ENCODE assay signal across 23 cellular contexts in the genomic region with DNA sequence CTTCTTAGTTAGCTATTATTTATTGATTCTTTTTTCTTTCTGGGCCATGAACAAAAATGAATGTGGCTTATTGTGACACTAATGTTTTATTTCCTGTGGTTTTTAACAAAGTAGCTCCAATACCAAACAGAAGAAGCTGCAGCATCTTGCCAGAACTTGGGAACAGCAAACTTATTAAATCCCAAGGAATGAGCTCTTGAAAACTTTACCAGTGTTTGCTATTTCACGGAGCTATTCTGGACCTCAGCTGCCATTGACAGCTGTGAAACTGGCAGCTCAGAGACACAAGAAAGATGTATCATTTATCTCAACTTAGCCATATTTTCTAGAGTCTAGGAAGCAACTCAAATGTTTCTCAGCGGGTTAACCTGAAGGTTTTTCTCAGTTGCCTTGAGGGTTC.
A peak's percentile ranks its signal among the peaks of the same experiment; 100 is the strongest.
DNase-seq lines count a peak whose midpoint lies in the region; ATAC-seq, FAIRE-seq and TF ChIP-seq lines count a peak whose summit lies in the region.
"Had no signal": no experiment of that assay in that cellular context is flagged by ENCODE, and none has a peak within 500 bp of the region (broad histone marks: within the 10 kb centered on the region; RNA-seq: fewer than 3 reads in every experiment).

No MANE protein-coding gene starts in this region.

- BruUV-seq in HCT116 (replicated peaks; lab: Mats Ljungman, UMichigan) (no TSS peak), Panc1 (replicated peaks; lab: Mats Ljungman, UMichigan) (no TSS peak)

- H3K27ac ChIP-seq in HCT116 (ENCODE audit: low read depth, low read length) (peak overlapping the region; percentile 23; the same call in 1 of the 2 replicates), Panc1 (ENCODE audit: low read length) (peak overlapping the region; percentile 54; the same call in 1 of the 2 replicates), smooth muscle cell (ENCODE audit: low read depth) (no peak overlapping the region)
- H3K27ac ChIP-seq: C4-2B had no signal

- intact Hi-C loops in HCT116 (cut with micrococcal nuclease) (no loop called here), Panc1 (cut with micrococcal nuclease; ENCODE audit: unreplicated experiment) (no loop called here)

- H3K79me2 ChIP-seq in HCT116 (ENCODE audit: insufficient read depth, low read length) (no peaks in the 10 kb centered on the region), smooth muscle cell (ENCODE audit: low read depth) (no peaks in the 10 kb centered on the region)

- ATAC-seq in HCT116, result no peak
- ATAC-seq in Panc1, result no peak
- no peak for ATAC-seq in HG02852 (IDR thresholded peaks at IDR 0.05; ENCODE audit: unreplicated experiment)
- ATAC-seq: CD8-positive, alpha-beta T cell; GM23338; HepG2; K562 had no signal

- H3K9ac ChIP-seq in HCT116 (ENCODE audit: low read length), result no peak overlapping the region
- H3K9ac ChIP-seq in smooth muscle cell (ENCODE audit: low read depth), result no peak overlapping the region

- H4K20me1 ChIP-seq in HCT116 (ENCODE audit: insufficient read depth), result no peaks in the 10 kb centered on the region
- no peaks in the 10 kb centered on the region for H4K20me1 ChIP-seq in smooth muscle cell (ENCODE audit: low read depth)

- H3K27me3 ChIP-seq in HCT116 (ENCODE audit: insufficient read depth, low read length), result no peaks in the 10 kb centered on the region
- H3K27me3 ChIP-seq in Panc1 (ENCODE audit: control insufficient read depth, insufficient read depth, low read length), result no peaks in the 10 kb centered on the region
- H3K27me3 ChIP-seq in smooth muscle cell (ENCODE audit: low read depth), result no peaks in the 10 kb centered on the region

- H3K9me2 ChIP-seq in HCT116 (ENCODE audit: insufficient read depth), result no peaks in the 10 kb centered on the region

- H3K4me1 ChIP-seq in HCT116 (ENCODE audit: control insufficient read depth in 1 of 2, insufficient read depth in 2 of 2, low read length in 2 of 2) (peaks cover 39 to 64% of the 10 kb centered on the region in 2 experiments), Panc1 (ENCODE audit: control insufficient read depth, insufficient read depth, low read length) (no peaks in the 10 kb centered on the region), smooth muscle cell (ENCODE audit: low read depth) (no peaks in the 10 kb centered on the region)
- H3K4me1 ChIP-seq: Caco-2, HAP-1 had no signal

- CTCF ChIA-PET in HCT116 (lab: Charles Lee), result interaction anchor here (1.0 to 1.9 kb wide), 2 partner anchors 9 to 13 kb away, joined by 3 to 7 read pairs; no protein-coding TSS in a partner anchor
- CTCF ChIA-PET in Panc1 (lab: Charles Lee), result no interaction called here

- no peak for TF ChIP-seq RAD21 in HCT116 (IDR thresholded peaks at IDR 0.05; ENCODE audit: low read depth)

- H3K4me3 ChIP-seq in HCT116 (replicated peaks in 1 of 2; ENCODE audit: low read depth in 1 of 2, low read length in 2 of 2), result no peak overlapping the region
- H3K4me3 ChIP-seq in Panc1 (ENCODE audit: low read depth in 2 of 2, low read length in 2 of 2), result no peak overlapping the region
- no peak overlapping the region for H3K4me3 ChIP-seq in smooth muscle cell
- H3K4me3 ChIP-seq: GM23338, HAP-1, K562 had no signal

- H2AFZ ChIP-seq in HCT116 (ENCODE audit: low read depth, low read length, poor library complexity, severe bottlenecking), result peak overlapping the region; percentile 51
- peak overlapping the region; percentile 16 for H2AFZ ChIP-seq in smooth muscle cell (ENCODE audit: low read depth)
- H2AFZ ChIP-seq: GM23338 had no signal

- in situ Hi-C loops in Panc1 (cut with HindIII; ENCODE audit: low pct_unique_long_range_greater_than_20kb, low sequenced_read_pairs), result loop anchor here (25.0 kb wide), 1 partner anchor 316 kb away; no protein-coding TSS in a partner anchor

- TF ChIP-seq CTCF in HCT116 (IDR thresholded peaks at IDR 0.05 in 2 of 3, conservative IDR thresholded peaks at IDR 0.05 in 1 of 3; ENCODE audit: borderline replicate concordance in 1 of 3, insufficient read depth in 1 of 3, low read depth in 2 of 3, low read length in 2 of 3) (no peak), Panc1 (IDR thresholded peaks at IDR 0.05) (no peak), smooth muscle cell (IDR thresholded peaks at IDR 0.05; ENCODE audit: borderline replicate concordance, insufficient read depth, poor library complexity, severe bottlenecking) (no peak)

- no peaks in the 10 kb centered on the region for H3F3A ChIP-seq in smooth muscle cell (ENCODE audit: low read depth)

- POLR2A ChIA-PET in HCT116 (lab: Charles Lee), result interaction anchor here (0.7 to 1.3 kb wide), 3 partner anchors 9 to 129 kb away, joined by 3 to 4 read pairs (median 4); no protein-coding TSS in a partner anchor
- POLR2A ChIA-PET in Panc1 (lab: Charles Lee), result no interaction called here

- RAD21 ChIA-PET in HCT116 (lab: Charles Lee; ENCODE audit: low non-redundant PET in 1 of 2, low total read pairs in 2 of 2, uncharacterized antibody in 2 of 2, unreplicated experiment in 2 of 2), result interaction anchor here in 1 of 2 experiments (1.1 kb wide), 1 partner anchor 28 kb away, joined by 3 read pairs; no protein-coding TSS in a partner anchor

- WGBS in smooth muscle cell (ENCODE audit: low lambda C conversion rate), result 65% methylated on average over 2 of the region's 2 CpGs

- TF ChIP-seq POLR2A in HCT116 (IDR thresholded peaks at IDR 0.05; ENCODE audit: borderline replicate concordance, extremely low read depth, insufficient read depth, insufficient read length), result no peak
- TF ChIP-seq POLR2A in GM12892 (IDR thresholded peaks at IDR 0.05; ENCODE audit: low read depth, low read length), result no peak

- no peaks in the 10 kb centered on the region for H3K9me3 ChIP-seq in HCT116 (ENCODE audit: control insufficient read depth in 1 of 2, insufficient read depth in 1 of 2, low read depth in 1 of 2, low read length in 2 of 2)
- no peaks in the 10 kb centered on the region for H3K9me3 ChIP-seq in Panc1 (ENCODE audit: control insufficient read depth, insufficient read depth, low read depth, low read length)
- no peaks in the 10 kb centered on the region for H3K9me3 ChIP-seq in smooth muscle cell (replicated peaks; ENCODE audit: low read depth)
- H3K9me3 ChIP-seq: Caco-2, HAP-1 had no signal

- H3K36me3 ChIP-seq in HCT116 (ENCODE audit: control insufficient read depth in 1 of 2, insufficient read depth in 2 of 2, low read length in 2 of 2) (peaks cover 0 to 10% of the 10 kb centered on the region in 2 experiments; a peak in 1 of 4 replicates), Panc1 (ENCODE audit: control insufficient read depth, insufficient read depth, low read length) (no peaks in the 10 kb centered on the region), smooth muscle cell (ENCODE audit: low read depth) (no peaks in the 10 kb centered on the region)
- H3K36me3 ChIP-seq: HAP-1 had no signal

- H3K4me2 ChIP-seq in HCT116 (ENCODE audit: low read length), result no peak overlapping the region
- H3K4me2 ChIP-seq in smooth muscle cell, result no peak overlapping the region
- H3K4me2 ChIP-seq: GM23338 had no signal

- FAIRE-seq in GM12892 (lab: Jason Lieb, UNC), result no peak
- FAIRE-seq: G401.6, HepG2, K562 had no signal

- DNase-seq in HCT116 (ENCODE audit: low read depth, low spot score) (no peak), Panc1 (ENCODE audit: low read depth, low spot score) (no peak), myocyte (ENCODE audit: low read depth) (peak; percentile 76), smooth muscle cell (lab: John Stamatoyannopoulos, UW; ENCODE audit: unreplicated experiment) (no peak), NCI-H2029 treated with DMSO at 0.1 percent for 48 hours (lab: John Stamatoyannopoulos, UW) (no peak), GM12892 (ENCODE audit: insufficient read length) (no peak)
- DNase-seq: Caco-2; CD8-positive, alpha-beta T cell; Kasumi-1; MM.1S; NCI-H1417 treated with DMSO at 0.1 percent for 48 hours; NCI-H1694 treated with DMSO at 0.1 percent for 48 hours; NCI-H2081 treated with DMSO at 0.1 percent for 48 hours; NCI-H446; NCI-H524 treated with DMSO at 0.1 percent for 48 hours; SHP77 treated with DMSO at 0.1 percent for 48 hours had no signal

TF ChIP-seq in HCT116, 20 proteins besides CTCF, POLR2A, EP300 and RAD21:
- TF ChIP-seq CEBPB (IDR thresholded peaks at IDR 0.05; ENCODE audit: low read depth) (no peak), FOSL1 (IDR thresholded peaks at IDR 0.05; ENCODE audit: low read depth) (no peak), SIN3A (IDR thresholded peaks at IDR 0.05; ENCODE audit: low read depth) (no peak), ELF1 (IDR thresholded peaks at IDR 0.05; ENCODE audit: borderline replicate concordance, low read depth) (no peak), CBX3 (IDR thresholded peaks at IDR 0.05; ENCODE audit: low read depth) (no peak), SRF (IDR thresholded peaks at IDR 0.05; ENCODE audit: low read depth) (no peak), ZFX (IDR thresholded peaks at IDR 0.05) (no peak)
- TF ChIP-seq, protein P1, sequence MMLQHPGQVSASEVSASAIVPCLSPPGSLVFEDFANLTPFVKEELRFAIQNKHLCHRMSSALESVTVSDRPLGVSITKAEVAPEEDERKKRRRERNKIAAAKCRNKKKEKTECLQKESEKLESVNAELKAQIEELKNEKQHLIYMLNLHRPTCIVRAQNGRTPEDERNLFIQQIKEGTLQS (IDR thresholded peaks at IDR 0.05), result no peak
